8 cellular contexts compared by ENCODE assay signal in genomic region chr19:38389101-38389925, GRCh38.
DNase-seq lines count a peak whose midpoint lies in the region; ATAC-seq and TF ChIP-seq lines count a peak whose summit lies in the region.

No MANE protein-coding gene starts in this region.

- H3K27me3 ChIP-seq in RWPE2 (ENCODE audit: insufficient read depth, poor library complexity, severe bottlenecking) = no peaks in the 10 kb centered on the region

- no peak overlapping the region for H3K27ac Mint-ChIP-seq in activated naive CD4-positive, alpha-beta T cell treated with anti-CD3 and anti-CD28 coated beads, Interleukin-2, amount 50 U/mL, for 24 hours
- H3K27ac Mint-ChIP-seq in stimulated activated naive B cell treated with anti-CD40 and anti-IgM and Interleukin-4, amounts not matched to agents 10 μg/mL and 1 μg/mL and 100 μg/mL, for 72 hours = no peak overlapping the region

- H3K27ac ChIP-seq in RWPE2 (ENCODE audit: poor library complexity, severe bottlenecking) = peak overlapping the region; percentile 85
- peak overlapping the region; percentile 80 for H3K27ac ChIP-seq in epithelial cell of prostate

- no peaks in the 10 kb centered on the region for H3K4me1 ChIP-seq in RWPE2 (ENCODE audit: insufficient read depth, poor library complexity, severe bottlenecking)

- H3K4me1 Mint-ChIP-seq in activated naive CD4-positive, alpha-beta T cell treated with anti-CD3 and anti-CD28 coated beads, Interleukin-2, amount 50 U/mL, for 24 hours = peaks cover 39% of the 10 kb centered on the region
- H3K4me1 Mint-ChIP-seq in stimulated activated naive B cell treated with anti-CD40 and anti-IgM and Interleukin-4, amounts not matched to agents 10 μg/mL and 1 μg/mL and 100 μg/mL, for 72 hours = peaks cover 20 to 47% of the 10 kb centered on the region in 2 donors

- no peaks in the 10 kb centered on the region for H3K9me3 ChIP-seq in RWPE2 (ENCODE audit: severe bottlenecking)

- peaks cover 7% of the 10 kb centered on the region for H3K36me3 Mint-ChIP-seq in activated naive CD4-positive, alpha-beta T cell treated with anti-CD3 and anti-CD28 coated beads, Interleukin-2, amount 50 U/mL, for 24 hours
- peaks cover 15 to 19% of the 10 kb centered on the region in 2 donors for H3K36me3 Mint-ChIP-seq in stimulated activated naive B cell treated with anti-CD40 and anti-IgM and Interleukin-4, amounts not matched to agents 10 μg/mL and 1 μg/mL and 100 μg/mL, for 72 hours

- H3K36me3 ChIP-seq in RWPE2 (ENCODE audit: low read depth) = peaks cover 13% of the 10 kb centered on the region

- peak overlapping the region; percentile 48 for H3K4me3 ChIP-seq in RWPE2 (ENCODE audit: severe bottlenecking)

- peak overlapping the region; percentile 53 for H3K4me3 Mint-ChIP-seq in activated naive CD4-positive, alpha-beta T cell treated with anti-CD3 and anti-CD28 coated beads, Interleukin-2, amount 50 U/mL, for 24 hours
- peak overlapping the region in 1 of 2 donors; percentile 18 for H3K4me3 Mint-ChIP-seq in stimulated activated naive B cell treated with anti-CD40 and anti-IgM and Interleukin-4, amounts not matched to agents 10 μg/mL and 1 μg/mL and 100 μg/mL, for 72 hours

- TF ChIP-seq CTCF in RWPE2 (IDR thresholded peaks at IDR 0.05; ENCODE audit: poor library complexity, severe bottlenecking) = no peak

- peaks cover 5% of the 10 kb centered on the region for H3K27me3 Mint-ChIP-seq in activated naive CD4-positive, alpha-beta T cell treated with anti-CD3 and anti-CD28 coated beads, Interleukin-2, amount 50 U/mL, for 24 hours
- peaks cover 39 to 43% of the 10 kb centered on the region in 2 donors for H3K27me3 Mint-ChIP-seq in stimulated activated naive B cell treated with anti-CD40 and anti-IgM and Interleukin-4, amounts not matched to agents 10 μg/mL and 1 μg/mL and 100 μg/mL, for 72 hours

- no peaks in the 10 kb centered on the region for H3K9me3 Mint-ChIP-seq in activated naive CD4-positive, alpha-beta T cell treated with anti-CD3 and anti-CD28 coated beads, Interleukin-2, amount 50 U/mL, for 24 hours
- H3K9me3 Mint-ChIP-seq in stimulated activated naive B cell treated with anti-CD40 and anti-IgM and Interleukin-4, amounts not matched to agents 10 μg/mL and 1 μg/mL and 100 μg/mL, for 72 hours = no peaks in the 10 kb centered on the region

- peak; percentile 24 for ATAC-seq in RWPE2 (ENCODE audit: low read depth)
- ATAC-seq in GM21526 (IDR thresholded peaks at IDR 0.05; ENCODE audit: low FRiP score, unreplicated experiment) = no peak
- ATAC-seq in stimulated activated naive B cell treated with anti-CD40 and anti-IgM and Interleukin-4, amounts not matched to agents 10 μg/mL and 1 μg/mL and 100 μg/mL, for 72 hours (replicated peaks) = no peak

- DNase-seq in activated naive CD4-positive, alpha-beta T cell treated with Interleukin-2 at 50 U/mL for 16 hours = no peak
- no peak for DNase-seq in RWPE2 (ENCODE audit: low spot score)
- DNase-seq in epithelial cell of prostate (ENCODE audit: low read depth, low spot score) = no peak
- DNase-seq in non-pigmented ciliary epithelial cell (ENCODE audit: low read depth) = peak; percentile 46
- no peak for DNase-seq in HUDEP-2 (lab: John Stamatoyannopoulos, UW; ENCODE audit: unreplicated experiment in 76 of 76)
- no peak for DNase-seq in stimulated activated naive B cell treated with anti-CD40 and anti-IgM and Interleukin-4, amounts not matched to agents 10 μg/mL and 1 μg/mL and 100 μg/mL, for 72 hours
